Comparison of ENCODE assay signal across 25 cellular contexts in the genomic region with DNA sequence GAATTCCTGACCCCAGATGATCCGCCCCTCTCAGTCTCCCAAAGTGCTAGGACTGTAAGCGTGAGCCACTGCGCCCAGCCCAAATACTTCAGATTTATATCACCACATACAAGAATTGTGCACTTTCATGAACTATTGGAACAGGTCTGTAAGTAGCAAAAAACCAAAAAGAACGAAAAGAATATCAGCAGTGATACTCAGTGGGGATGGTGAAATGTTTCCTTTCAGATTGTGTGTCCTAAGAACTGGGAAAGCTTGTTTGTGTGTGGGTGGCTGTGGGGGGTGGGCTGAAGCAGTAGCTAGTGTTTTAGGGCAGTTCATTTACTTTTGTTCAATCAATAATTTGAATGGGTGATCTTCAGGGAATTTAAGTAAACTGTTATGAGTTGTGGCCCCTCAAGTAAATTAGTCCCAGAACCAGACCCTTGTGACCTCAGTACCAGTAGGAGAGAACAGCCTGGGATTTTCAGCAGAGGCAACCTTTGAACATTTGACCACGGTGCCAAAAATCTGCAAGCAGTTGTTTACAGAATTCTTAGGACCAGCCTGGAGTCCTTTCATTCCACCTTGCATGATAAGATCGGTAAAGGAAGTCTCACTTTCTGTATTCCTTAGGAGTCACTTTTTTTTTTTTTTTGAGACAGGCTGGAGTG.
DNase-seq lines count a peak whose midpoint lies in the region; ATAC-seq and TF ChIP-seq lines count a peak whose summit lies in the region.
"Had no signal": no experiment of that assay in that cellular context is flagged by ENCODE, and none has a peak within 500 bp of the region (broad histone marks: within the 10 kb centered on the region; RNA-seq: fewer than 3 reads in every experiment).

No MANE protein-coding gene starts in this region.

- no peak overlapping the region for H2AK5ac ChIP-seq in trophoblast cell (ENCODE audit: low read length)

- WGBS in mammary epithelial cell (ENCODE audit: low coverage, missing lambda C conversion rate), result 97% methylated on average over 6 of the region's 6 CpGs
- WGBS in trophoblast cell (ENCODE audit: extremely low coverage, insufficient coverage, insufficient read length), result no CpG with 5 or more reads among the region's 6 CpGs
- 73 to 83% methylated on average over 6 of the region's 6 CpGs for WGBS in aorta, 2 donors

- intact Hi-C loops in breast epithelium (cut with DNase I; ENCODE audit: low total_unique reads), result no loop called here
- intact Hi-C loops in mammary epithelial cell (cut with micrococcal nuclease), result loop anchor here (5.0 kb wide), 1 partner anchor 107 kb away; the partner anchor contains the start of gene LRCH1
- intact Hi-C loops in left colon (cut with DNase I, micrococcal nuclease), result loop anchor here in 1 of 2 donors (10.0 kb wide), 1 partner anchor 105 kb away; the partner anchor contains the start of gene LRCH1
- intact Hi-C loops in aorta (cut with DNase I), result no loop called here

- H2AFZ ChIP-seq in mammary epithelial cell (ENCODE audit: low read depth, low read length), result no peak overlapping the region
- H2AFZ ChIP-seq in trophoblast cell (ENCODE audit: insufficient read depth, low read length, poor library complexity), result no peak overlapping the region

- H3K18ac ChIP-seq in trophoblast cell (ENCODE audit: low read length), result no peak overlapping the region

- ATAC-seq in left colon (peak; percentile 70), aorta (ENCODE audit: low FRiP score) (no peak), HG03354 (IDR thresholded peaks at IDR 0.05; ENCODE audit: poor library complexity, severe bottlenecking, unreplicated experiment) (no peak)
- ATAC-seq: activated T-helper 17 cell treated with anti-CD3 and anti-CD28 coated beads, Interleukin-2, amount 50 U/mL, for 72 hours; heart right ventricle; stimulated activated effector memory CD8-positive, alpha-beta T cell treated with anti-CD3 and anti-CD28 coated beads, Interleukin-12 subunit alpha, Interleukin-12 subunit beta, amount 100 ng/mL, for 72 hours had no signal

- peaks cover 11% of the 10 kb centered on the region for H3K79me1 ChIP-seq in trophoblast cell (ENCODE audit: low read length)

- peak overlapping the region; percentile 23 for H4K8ac ChIP-seq in trophoblast cell (ENCODE audit: low read depth, low read length)

- H3K4me3 ChIP-seq in breast epithelium (no peak overlapping the region), mammary epithelial cell (replicated peaks in 1 of 3; ENCODE audit: insufficient read depth in 1 of 3, low read depth in 2 of 3, low read length in 3 of 3) (no peak overlapping the region), trophoblast cell (ENCODE audit: low read depth, low read length) (no peak overlapping the region), aorta (ENCODE audit: low read length in 2 of 2) (no peak overlapping the region)
- H3K4me3 ChIP-seq: dorsolateral prefrontal cortex, esophagus squamous epithelium, HAP-1, heart right ventricle, suprapubic skin, uterus had no signal

- H3K4me2 ChIP-seq in mammary epithelial cell (ENCODE audit: insufficient read depth, low read depth, low read length) (no peak overlapping the region), trophoblast cell (ENCODE audit: low read length) (peak overlapping the region; percentile 3)

- CTCF ChIA-PET in mammary epithelial cell (lab: Charles Lee; ENCODE audit: low non-redundant PET), result interaction anchor here (0.6 kb wide), 1 partner anchor 166 kb away, joined by 3 read pairs; no protein-coding TSS in a partner anchor

- H3K9ac ChIP-seq in mammary epithelial cell (ENCODE audit: insufficient read depth, low read length), result no peak overlapping the region
- no peak overlapping the region for H3K9ac ChIP-seq in trophoblast cell (ENCODE audit: low read length)

- peak overlapping the region; percentile 13 for H4K91ac ChIP-seq in trophoblast cell (ENCODE audit: low read depth, low read length)

- H3K23ac ChIP-seq in trophoblast cell (ENCODE audit: low read length), result no peak overlapping the region

- H4K12ac ChIP-seq in trophoblast cell (ENCODE audit: low read depth, low read length), result no peak overlapping the region

- peak overlapping the region; percentile 61 for H2BK120ac ChIP-seq in trophoblast cell (ENCODE audit: insufficient read depth, low read length, poor library complexity)

- H3K27me3 ChIP-seq in breast epithelium (no peaks in the 10 kb centered on the region), mammary epithelial cell (ENCODE audit: insufficient read depth, low read length) (no peaks in the 10 kb centered on the region), trophoblast cell (ENCODE audit: insufficient read depth, low read length) (no peaks in the 10 kb centered on the region), aorta (ENCODE audit: control insufficient read depth in 1 of 2, insufficient read depth in 2 of 2, low read length in 1 of 2) (no peaks in the 10 kb centered on the region)
- H3K27me3 ChIP-seq: brain microvascular endothelial cell, dorsolateral prefrontal cortex, esophagus squamous epithelium, heart right ventricle, suprapubic skin, uterus had no signal

- TF ChIP-seq CTCF in breast epithelium (IDR thresholded peaks at IDR 0.05) (no peak), mammary epithelial cell (conservative IDR thresholded peaks at IDR 0.05 in 1 of 2, IDR thresholded peaks at IDR 0.05 in 1 of 2; ENCODE audit: extremely low read depth in 1 of 2, insufficient read depth in 1 of 2, low read depth in 1 of 2, low read length in 2 of 2) (no peak)

- H3K27ac ChIP-seq in breast epithelium, result peak overlapping the region; percentile 39 to 58
- H3K27ac ChIP-seq in mammary epithelial cell (ENCODE audit: insufficient read depth, low read depth, low read length), result no peak overlapping the region
- H3K27ac ChIP-seq in trophoblast cell (ENCODE audit: low read depth, low read length), result peak overlapping the region; percentile 63
- peak overlapping the region; percentile 6 to 43 for H3K27ac ChIP-seq in aorta (ENCODE audit: low read depth in 1 of 2, low read length in 2 of 2)
- H3K27ac ChIP-seq in substantia nigra (ENCODE audit: low read depth, low read length, poor library complexity, severe bottlenecking), result no peak overlapping the region
- H3K27ac ChIP-seq: brain microvascular endothelial cell, dorsolateral prefrontal cortex, esophagus squamous epithelium, suprapubic skin had no signal

- peak overlapping the region; percentile 96 for H2BK5ac ChIP-seq in trophoblast cell (ENCODE audit: low read depth, low read length, poor library complexity)

- no peaks in the 10 kb centered on the region for H4K20me1 ChIP-seq in mammary epithelial cell (ENCODE audit: insufficient read depth, low read length)

- H3K9me3 ChIP-seq in breast epithelium (no peaks in the 10 kb centered on the region), mammary epithelial cell (replicated peaks; ENCODE audit: insufficient read depth, low read length) (no peaks in the 10 kb centered on the region), trophoblast cell (ENCODE audit: insufficient read depth, low read depth, low read length) (no peaks in the 10 kb centered on the region), aorta (ENCODE audit: control insufficient read depth, low read length) (no peaks in the 10 kb centered on the region)
- H3K9me3 ChIP-seq: esophagus squamous epithelium, HAP-1, heart right ventricle, suprapubic skin, uterus had no signal

- in situ Hi-C loops in mammary epithelial cell (cut with MboI; ENCODE audit: low sequenced_read_pairs in 2 of 2), result no loop called here

- H3K14ac ChIP-seq in trophoblast cell (ENCODE audit: low read length), result peak overlapping the region; percentile 19

- BruUV-seq in mammary epithelial cell (replicated peaks; lab: Mats Ljungman, UMichigan), result no TSS peak

- DNase-seq in breast epithelium (ENCODE audit: low spot score in 2 of 2), result no peak
- DNase-seq in mammary epithelial cell, result no peak
- DNase-seq in left colon, result no peak
- DNase-seq in trophoblast cell, result peak; percentile 76 to 94
- no peak for DNase-seq in aorta
- DNase-seq in substantia nigra (lab: John Stamatoyannopoulos, UW), result no peak
- DNase-seq in activated CD4-positive, CD25-positive, alpha-beta regulatory T cell (lab: John Stamatoyannopoulos, UW), result no peak
- DNase-seq: activated CD4-positive, alpha-beta T cell treated with anti-CD3 and anti-CD28 coated beads for 4 hours; activated naive CD4-positive, alpha-beta T cell treated with anti-CD3 and anti-CD28 coated beads, Interleukin-2, amount 50 U/mL, for 16 hours; brain microvascular endothelial cell; CD4-positive, CD25-positive, alpha-beta regulatory T cell; dorsolateral prefrontal cortex; esophagus squamous epithelium; foreskin melanocyte; heart right ventricle; NCI-H1436 treated with DMSO at 0.1 percent for 48 hours; NCI-H82; SHP77 treated with DMSO at 0.1 percent for 48 hours; stimulated activated CD4-positive, alpha-beta T cell treated with anti-CD3 and anti-CD28 coated beads, Interleukin-15, amount 100 ng/mL, for 24 hours; uterus had no signal

- dilution Hi-C loops in mammary epithelial cell (cut with HindIII; ENCODE audit: low sequenced_read_pairs), result no loop called here

- no peak overlapping the region for H2BK12ac ChIP-seq in trophoblast cell (ENCODE audit: low read length)

- H3K4ac ChIP-seq in trophoblast cell (ENCODE audit: low read depth, low read length), result no peak overlapping the region

- peaks cover 5 to 11% of the 10 kb centered on the region in 2 donors for H3K4me1 ChIP-seq in breast epithelium
- H3K4me1 ChIP-seq in mammary epithelial cell (ENCODE audit: insufficient read depth, low read length), result peaks cover 19% of the 10 kb centered on the region
- H3K4me1 ChIP-seq in trophoblast cell (ENCODE audit: control insufficient read depth in 1 of 2, insufficient read depth in 2 of 2, low read length in 2 of 2), result peaks cover 9 to 13% of the 10 kb centered on the region in 2 experiments
- H3K4me1 ChIP-seq in aorta (ENCODE audit: control insufficient read depth in 1 of 2, insufficient read depth in 2 of 2, low read length in 2 of 2), result peaks cover 2 to 10% of the 10 kb centered on the region in 2 donors
- H3K4me1 ChIP-seq: uterus had no signal

- TF ChIP-seq POLR2A in breast epithelium (IDR thresholded peaks at IDR 0.05), result no peak

- H3K36me3 ChIP-seq in breast epithelium (no peaks in the 10 kb centered on the region), mammary epithelial cell (ENCODE audit: insufficient read depth, low read length) (no peaks in the 10 kb centered on the region), trophoblast cell (ENCODE audit: control insufficient read depth in 1 of 2, insufficient read depth in 2 of 2, low read length in 2 of 2) (no peaks in the 10 kb centered on the region), aorta (ENCODE audit: control insufficient read depth in 1 of 2, insufficient read depth in 2 of 2, low read length in 1 of 2) (no peaks in the 10 kb centered on the region)
- H3K36me3 ChIP-seq: brain microvascular endothelial cell, esophagus squamous epithelium, HAP-1, heart right ventricle, suprapubic skin, uterus had no signal

- peaks cover 59% of the 10 kb centered on the region for H3K79me2 ChIP-seq in mammary epithelial cell (ENCODE audit: insufficient read depth, low read length)
- peaks cover 4% of the 10 kb centered on the region for H3K79me2 ChIP-seq in trophoblast cell (ENCODE audit: control insufficient read depth, insufficient read depth, low read length, poor library complexity)

Comparison
In these comparisons a context has a peak if more than half of its experiments do, and no peak if none do; other contexts are left out.
1. H3K27ac ChIP-seq: peak in breast epithelium (2 of 2), trophoblast cell (single experiment) and aorta (2 of 2); none in mammary epithelial cell (single experiment) and substantia nigra (single experiment).
2. DNase-seq: peak in trophoblast cell (2 of 2); none in breast epithelium (0 of 2), mammary epithelial cell (single experiment), left colon (0 of 2), aorta (0 of 2), substantia nigra (0 of 49) and activated CD4-positive, CD25-positive, alpha-beta regulatory T cell (0 of 4).